ENCODE assay signal across 8 cellular contexts in genomic region chr19:48319647-48320537, GRCh38. TPM values are rescaled to one million over a fixed set of nuclear protein-coding genes. Genes with fewer than 3 reads are reported as not detected.
DNase-seq lines count a peak whose midpoint lies in the region; ATAC-seq and TF ChIP-seq lines count a peak whose summit lies in the region.

No MANE protein-coding gene starts in this region.

- no peak for TF ChIP-seq POLR2A in sigmoid colon (IDR thresholded peaks at IDR 0.05)

- peak overlapping the region; percentile 98 for H3K27ac Mint-ChIP-seq in T-helper 2 cell treated with Interferon-gamma antibody and Interleukin-4, amounts not matched to agents 5 μg/mL and 100 μg/mL, for 36 hours

- 59% methylated on average over 16 of the region's 16 CpGs for WGBS in hepatocyte (ENCODE audit: low lambda C conversion rate, missing lambda C conversion rate)
- WGBS in sigmoid colon, 2 donors: 21 to 44% methylated on average over 16 of the region's 16 CpGs

- TF ChIP-seq EP300 in sigmoid colon (IDR thresholded peaks at IDR 0.05): no peak

- H3K27ac ChIP-seq in ascending aorta: peak overlapping the region; percentile 33 to 40
- H3K27ac ChIP-seq in hepatocyte: no peak overlapping the region
- peak overlapping the region; percentile 90 to 98 (median 98) for H3K27ac ChIP-seq in sigmoid colon

- H3K36me3 ChIP-seq in ascending aorta (no peaks in the 10 kb centered on the region), hepatocyte (replicated peaks; ENCODE audit: insufficient read depth, low read depth) (no peaks in the 10 kb centered on the region), sigmoid colon (no peaks in the 10 kb centered on the region)

- H3K4me3 Mint-ChIP-seq in T-helper 2 cell treated with Interferon-gamma antibody and Interleukin-4, amounts not matched to agents 5 μg/mL and 100 μg/mL, for 36 hours: peak overlapping the region; percentile 89

- H4K20me1 ChIP-seq in hepatocyte (ENCODE audit: insufficient read depth, poor library complexity, severe bottlenecking): no peaks in the 10 kb centered on the region

- H3K9me3 ChIP-seq in ascending aorta (no peaks in the 10 kb centered on the region), hepatocyte (ENCODE audit: low read depth) (no peaks in the 10 kb centered on the region), sigmoid colon (no peaks in the 10 kb centered on the region)

- CTCF ChIA-PET in GM10248 (lab: Yijun Ruan, JAX): interaction anchor here (0.6 to 14.9 kb wide), 9 partner anchors 9 to 268 kb away, joined by 3 to 248 read pairs (median 4); partner anchors contain the start of genes SYNGR4 and TMEM143

- intact Hi-C loops in ascending aorta (cut with DNase I): loop anchor here (2.0 kb wide), 1 partner anchor 71 kb away; the partner anchor contains the start of gene KDELR1
- intact Hi-C loops in sigmoid colon (cut with DNase I): loop anchor here (1.0 to 10.0 kb wide), 2 partner anchors 13 to 555 kb away; partner anchors contain the start of gene PPP1R15A

- H3K4me2 ChIP-seq in hepatocyte: peak overlapping the region; percentile 82

- H3K4me3 ChIP-seq in ascending aorta (no peak overlapping the region), hepatocyte (no peak overlapping the region), sigmoid colon (no peak overlapping the region)

- peaks cover 0 to 19% of the 10 kb centered on the region in 2 donors for H3K4me1 ChIP-seq in ascending aorta
- H3K4me1 ChIP-seq in hepatocyte (ENCODE audit: insufficient read depth): peaks cover 29% of the 10 kb centered on the region
- peaks cover 0 to 34% (median 32%) of the 10 kb centered on the region in 4 donors for H3K4me1 ChIP-seq in sigmoid colon

- no peaks in the 10 kb centered on the region for H3K27me3 Mint-ChIP-seq in T-helper 2 cell treated with Interferon-gamma antibody and Interleukin-4, amounts not matched to agents 5 μg/mL and 100 μg/mL, for 36 hours (ENCODE audit: low read depth)

- POLR2A ChIA-PET in GM10248 (lab: Yijun Ruan, JAX): no interaction called here

- no peak overlapping the region for H2AFZ ChIP-seq in hepatocyte

- peaks cover 2% of the 10 kb centered on the region for H3K36me3 Mint-ChIP-seq in T-helper 2 cell treated with Interferon-gamma antibody and Interleukin-4, amounts not matched to agents 5 μg/mL and 100 μg/mL, for 36 hours (ENCODE audit: low read depth)

- peaks cover 34% of the 10 kb centered on the region for H3K4me1 Mint-ChIP-seq in T-helper 2 cell treated with Interferon-gamma antibody and Interleukin-4, amounts not matched to agents 5 μg/mL and 100 μg/mL, for 36 hours (ENCODE audit: low read depth)

- no peaks in the 10 kb centered on the region for H3K9me3 Mint-ChIP-seq in T-helper 2 cell treated with Interferon-gamma antibody and Interleukin-4, amounts not matched to agents 5 μg/mL and 100 μg/mL, for 36 hours

- ATAC-seq in GM19351 (IDR thresholded peaks at IDR 0.05; ENCODE audit: unreplicated experiment): no peak
- no peak for ATAC-seq in HG02642 (IDR thresholded peaks at IDR 0.05; ENCODE audit: poor library complexity, unreplicated experiment)

- TF ChIP-seq CTCF in GM10248 (IDR thresholded peaks at IDR 0.05; ENCODE audit: control extremely low read depth, extremely low read depth, low read depth, missing control alignments): peak; percentile 88
- peak; percentile 79 to 88 (median 85) for TF ChIP-seq CTCF in ascending aorta (IDR thresholded peaks at IDR 0.05)
- TF ChIP-seq CTCF in hepatocyte (IDR thresholded peaks at IDR 0.05; ENCODE audit: poor library complexity): peak; percentile 75
- peak in 3 of 4 experiments; percentile 58 to 83 (median 77) for TF ChIP-seq CTCF in sigmoid colon (IDR thresholded peaks at IDR 0.05)

- H3K27me3 ChIP-seq in ascending aorta: no peaks in the 10 kb centered on the region
- H3K27me3 ChIP-seq in hepatocyte: no peaks in the 10 kb centered on the region
- H3K27me3 ChIP-seq in sigmoid colon: no peaks in the 10 kb centered on the region

- peaks cover 4% of the 10 kb centered on the region for H3K79me2 ChIP-seq in hepatocyte

- H3K9me2 ChIP-seq in hepatocyte (replicated peaks; ENCODE audit: insufficient read depth): no peaks in the 10 kb centered on the region

- DNase-seq in GM10248 (ENCODE audit: extremely low spot score) (peak; percentile 67), NCI-H128 (lab: John Stamatoyannopoulos, UW; ENCODE audit: unreplicated experiment) (peak; percentile 49), ascending aorta (ENCODE audit: low spot score in 2 of 2) (peak in 1 of 2 donors; percentile 91), hepatocyte (ENCODE audit: low spot score) (peak; percentile 86), sigmoid colon (peak; percentile 90)
- DNase-seq in T-helper 2 cell treated with Interferon-gamma antibody and Interleukin-4, amounts not matched to agents 5 μg/mL and 100 μg/mL, for 36 hours (ENCODE audit: low spot score): peak; percentile 71

RNA-seq across cellular contexts. Expression of gene EMP3, which starts 5.5 kb away (rescaled TPM):
- total RNA-seq in ascending aorta (18.2 TPM), hepatocyte (68.4 and 80.1 TPM in 2 replicates), sigmoid colon (10 to 100 TPM; 60.4 to 77.1 (median 69.7) TPM)
- polyA plus RNA-seq in hepatocyte (379 and 381 TPM in 2 replicates), sigmoid colon (10 to 100 TPM; 21.7 to 47.7 (median 42.0) TPM)

RNA-seq across cellular contexts. Expression of gene TMEM143, which starts 43.8 kb away (rescaled TPM):
- total RNA-seq in ascending aorta (25.3 TPM), hepatocyte (5.3 and 5.9 TPM in 2 replicates), sigmoid colon (1 to 10 TPM; 5.4 to 8.9 (median 6.8) TPM)
- polyA plus RNA-seq in hepatocyte (11.2 and 20.8 TPM in 2 replicates), sigmoid colon (1 to 10 TPM; 4.2 to 8.7 (median 5.4) TPM)

RNA-seq across cellular contexts. Expression of gene SYNGR4, which starts 44.3 kb away (rescaled TPM):
- not detected for total RNA-seq in ascending aorta
- not detected in 2 replicates for total RNA-seq in hepatocyte
- 0.51 and 1.3 TPM in 2 replicates for polyA plus RNA-seq in hepatocyte
- not detected for total RNA-seq in sigmoid colon
- polyA plus RNA-seq in sigmoid colon: under 1 TPM in 1 of 3 donors, not detected in 2; 0.25 TPM

RNA-seq across cellular contexts. Expression of gene ZNF114, which starts 50.0 kb away (rescaled TPM):
- total RNA-seq in ascending aorta (not detected), hepatocyte (0.84 and 0.90 TPM in 2 replicates), sigmoid colon (not detected)
- polyA plus RNA-seq in hepatocyte (1.6 and 3.0 TPM in 2 replicates), sigmoid colon (under 1 TPM in 1 of 3 donors, not detected in 2; 0.26 TPM)
